9 cellular contexts compared by ENCODE assay signal in genomic region chr17:49967621-49968379, GRCh38. TPM values are rescaled to one million over a fixed set of nuclear protein-coding genes. Genes with fewer than 3 reads are reported as not detected.
DNase-seq lines count a peak whose midpoint lies in the region; ATAC-seq and TF ChIP-seq lines count a peak whose summit lies in the region.
"Had no signal": no experiment of that assay in that cellular context is flagged by ENCODE, and none has a peak within 500 bp of the region (broad histone marks: within the 10 kb centered on the region; RNA-seq: fewer than 3 reads in every experiment).

No MANE protein-coding gene starts in this region.

- CTCF ChIA-PET in activated CD4-positive, alpha-beta memory T cell treated with anti-CD3 and anti-CD28 coated beads for 36 hours (lab: Charles Lee): interaction anchor here (0.8 to 6.5 kb wide), 3 partner anchors 15 to 105 kb away, joined by 3 to 50 read pairs (median 3); no protein-coding TSS in a partner anchor

- POLR2A ChIA-PET in activated CD4-positive, alpha-beta memory T cell treated with anti-CD3 and anti-CD28 coated beads for 36 hours (lab: Charles Lee): no interaction called here

- no peak overlapping the region for H3K27ac ChIP-seq in tibial artery

- H3K4me3 ChIP-seq in iPS-18c (ENCODE audit: insufficient read depth, low read depth, low read length): peak overlapping the region; percentile 70; the same call in 1 of the 2 replicates
- peak overlapping the region; percentile 28 to 50 for H3K4me3 ChIP-seq in tibial artery

- peaks cover 2% of the 10 kb centered on the region for H3K9me3 ChIP-seq in iPS-18c (ENCODE audit: control insufficient read depth, insufficient read depth, low read length)
- no peaks in the 10 kb centered on the region for H3K9me3 ChIP-seq in tibial artery

- H3K27me3 Mint-ChIP-seq in activated T-cell treated with anti-CD3 and anti-CD28 coated beads, Interleukin-2, amount 50 U/mL, for 72 hours (ENCODE audit: low read depth): peaks cover 81% of the 10 kb centered on the region
- peaks cover 79% of the 10 kb centered on the region for H3K27me3 Mint-ChIP-seq in activated CD4-positive, alpha-beta memory T cell treated with anti-CD3 and anti-CD28 coated beads for 36 hours

- H3K36me3 Mint-ChIP-seq in activated T-cell treated with anti-CD3 and anti-CD28 coated beads, Interleukin-2, amount 50 U/mL, for 72 hours (ENCODE audit: insufficient read depth in 2 of 2): peaks cover 0 to 4% of the 10 kb centered on the region in 2 donors
- no peaks in the 10 kb centered on the region for H3K36me3 Mint-ChIP-seq in activated CD4-positive, alpha-beta memory T cell treated with anti-CD3 and anti-CD28 coated beads for 36 hours

- no peak overlapping the region for H3K27ac Mint-ChIP-seq in activated T-cell treated with anti-CD3 and anti-CD28 coated beads, Interleukin-2, amount 50 U/mL, for 72 hours
- H3K27ac Mint-ChIP-seq in activated CD4-positive, alpha-beta memory T cell treated with anti-CD3 and anti-CD28 coated beads for 36 hours: no peak overlapping the region

- DNase-seq in activated T-cell treated with anti-CD3 and anti-CD28 coated beads, Interleukin-2, amount 50 U/mL, for 72 hours: no peak
- no peak for DNase-seq in activated T-cell treated with anti-CD3 and anti-CD28 coated beads for 4 hours
- no peak for DNase-seq in activated CD4-positive, alpha-beta memory T cell treated with anti-CD3 and anti-CD28 coated beads for 36 hours
- DNase-seq in tibial artery: no peak
- DNase-seq in DMS114 treated with DMSO at 0.1 percent for 48 hours (lab: John Stamatoyannopoulos, UW; ENCODE audit: unreplicated experiment): no peak
- no peak for DNase-seq in amygdala (lab: John Stamatoyannopoulos, UW)
- DNase-seq in NCI-H187 treated with DMSO at 0.1 percent for 48 hours (lab: John Stamatoyannopoulos, UW): no peak

- H3K9me3 Mint-ChIP-seq in activated T-cell treated with anti-CD3 and anti-CD28 coated beads, Interleukin-2, amount 50 U/mL, for 72 hours: no peaks in the 10 kb centered on the region
- H3K9me3 Mint-ChIP-seq in activated CD4-positive, alpha-beta memory T cell treated with anti-CD3 and anti-CD28 coated beads for 36 hours: no peaks in the 10 kb centered on the region

- peaks cover 21 to 100% of the 10 kb centered on the region in 2 donors for H3K27me3 ChIP-seq in tibial artery

- H3K4me3 Mint-ChIP-seq in activated T-cell treated with anti-CD3 and anti-CD28 coated beads, Interleukin-2, amount 50 U/mL, for 72 hours: peak overlapping the region; percentile 55 to 95
- peak overlapping the region; percentile 52 for H3K4me3 Mint-ChIP-seq in activated CD4-positive, alpha-beta memory T cell treated with anti-CD3 and anti-CD28 coated beads for 36 hours

- no peak for TF ChIP-seq CTCF in tibial artery (IDR thresholded peaks at IDR 0.05)

- intact Hi-C loops in activated CD4-positive, alpha-beta memory T cell treated with anti-CD3 and anti-CD28 coated beads for 36 hours (cut with micrococcal nuclease): loop anchor here (2.0 kb wide), 1 partner anchor 27 kb away; the partner anchor contains the start of gene DLX3
- intact Hi-C loops in tibial artery (cut with DNase I; ENCODE audit: low total_unique reads): no loop called here

- H3K4me1 ChIP-seq in tibial artery: peaks cover 0 to 59% (median 41%) of the 10 kb centered on the region in 4 donors

- no peak for ATAC-seq in activated T-cell treated with anti-CD3 and anti-CD28 coated beads, Interleukin-2, amount 50 U/mL, for 72 hours (replicated peaks in 1 of 2)

- no peaks in the 10 kb centered on the region for H3K36me3 ChIP-seq in tibial artery

- H3K4me1 Mint-ChIP-seq in activated T-cell treated with anti-CD3 and anti-CD28 coated beads, Interleukin-2, amount 50 U/mL, for 72 hours (ENCODE audit: low read depth): peaks cover 69% of the 10 kb centered on the region
- H3K4me1 Mint-ChIP-seq in activated CD4-positive, alpha-beta memory T cell treated with anti-CD3 and anti-CD28 coated beads for 36 hours (ENCODE audit: low read depth): peaks cover 39% of the 10 kb centered on the region

RNA-seq across cellular contexts. Expression of gene DLX4, which starts 1.2 kb away (rescaled TPM):
- 1 to 10 TPM; 1.9 to 3.0 TPM for total RNA-seq in activated T-cell treated with anti-CD3 and anti-CD28 coated beads, Interleukin-2, amount 50 U/mL, for 72 hours
- under 1 TPM; 0.52 to 0.87 TPM for total RNA-seq in activated CD4-positive, alpha-beta memory T cell treated with anti-CD3 and anti-CD28 coated beads for 36 hours

RNA-seq across cellular contexts. Expression of gene DLX3, which starts 27.2 kb away (rescaled TPM):
- total RNA-seq in activated T-cell treated with anti-CD3 and anti-CD28 coated beads, Interleukin-2, amount 50 U/mL, for 72 hours: under 1 TPM in 1 of 2 donors, not detected in 1; 0.12 TPM
- total RNA-seq in activated CD4-positive, alpha-beta memory T cell treated with anti-CD3 and anti-CD28 coated beads for 36 hours: not detected
- total RNA-seq: mononuclear cell had no signal
